ENCODE assay signal across 1 cellular context in genomic region chr16:628321-629061, GRCh38.
TF ChIP-seq lines count a peak whose summit lies in the region.

No MANE protein-coding gene starts in this region.

TF ChIP-seq in H1, 55 proteins besides CTCF, POLR2A, EP300 and RAD21:
- no peak for TF ChIP-seq BRCA1 (IDR thresholded peaks at IDR 0.05; ENCODE audit: low read depth, low read length)
- TF ChIP-seq GTF2F1 (IDR thresholded peaks at IDR 0.05; ENCODE audit: borderline replicate concordance, low read depth, low read length) = no peak
- no peak for TF ChIP-seq YY1 (IDR thresholded peaks at IDR 0.05; ENCODE audit: low read depth, low read length)
- TF ChIP-seq E2F6 (IDR thresholded peaks at IDR 0.05) = no peak
- no peak for TF ChIP-seq CBX5 (IDR thresholded peaks at IDR 0.05; ENCODE audit: low read depth, low read length)
- TF ChIP-seq SUZ12 (IDR thresholded peaks at IDR 0.05; ENCODE audit: low read length) = no peak
- no peak for TF ChIP-seq POLR2AphosphoS5 (IDR thresholded peaks at IDR 0.05; ENCODE audit: low read depth, low read length)
- no peak for TF ChIP-seq ATF3 (IDR thresholded peaks at IDR 0.05; ENCODE audit: insufficient read depth, low read depth, low read length)
- TF ChIP-seq FOSL1 (IDR thresholded peaks at IDR 0.05; ENCODE audit: insufficient read depth, low read depth, low read length) = no peak
- TF ChIP-seq, protein P1, sequence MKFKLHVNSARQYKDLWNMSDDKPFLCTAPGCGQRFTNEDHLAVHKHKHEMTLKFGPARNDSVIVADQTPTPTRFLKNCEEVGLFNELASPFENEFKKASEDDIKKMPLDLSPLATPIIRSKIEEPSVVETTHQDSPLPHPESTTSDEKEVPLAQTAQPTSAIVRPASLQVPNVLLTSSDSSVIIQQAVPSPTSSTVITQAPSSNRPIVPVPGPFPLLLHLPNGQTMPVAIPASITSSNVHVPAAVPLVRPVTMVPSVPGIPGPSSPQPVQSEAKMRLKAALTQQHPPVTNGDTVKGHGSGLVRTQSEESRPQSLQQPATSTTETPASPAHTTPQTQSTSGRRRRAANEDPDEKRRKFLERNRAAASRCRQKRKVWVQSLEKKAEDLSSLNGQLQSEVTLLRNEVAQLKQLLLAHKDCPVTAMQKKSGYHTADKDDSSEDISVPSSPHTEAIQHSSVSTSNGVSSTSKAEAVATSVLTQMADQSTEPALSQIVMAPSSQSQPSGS (IDR thresholded peaks at IDR 0.05; ENCODE audit: low read length) = no peak
- no peak for TF ChIP-seq USF2 (IDR thresholded peaks at IDR 0.05; ENCODE audit: low read length)
- TF ChIP-seq NANOG (IDR thresholded peaks at IDR 0.05; ENCODE audit: insufficient read depth, low read depth, low read length, poor library complexity, severe bottlenecking) = no peak
- no peak for TF ChIP-seq SP4 (IDR thresholded peaks at IDR 0.05; ENCODE audit: low read length)
- TF ChIP-seq ASH2L (IDR thresholded peaks at IDR 0.05; ENCODE audit: low read length) = no peak
- no peak for TF ChIP-seq KDM4A (IDR thresholded peaks at IDR 0.05; ENCODE audit: low read depth, low read length, severe bottlenecking)
- no peak for TF ChIP-seq SP1 (IDR thresholded peaks at IDR 0.05; ENCODE audit: low read depth, low read length)
- no peak for TF ChIP-seq GABPA (IDR thresholded peaks at IDR 0.05; ENCODE audit: borderline replicate concordance, insufficient read depth, low read length)
